In genomic region chr1:27097484-27097917, GRCh38 we compare ENCODE assay signal across 8 cellular contexts. TPM values are rescaled to one million over a fixed set of nuclear protein-coding genes. Genes with fewer than 3 reads are reported as not detected.
DNase-seq lines count a peak whose midpoint lies in the region; ATAC-seq and TF ChIP-seq lines count a peak whose summit lies in the region.

No MANE protein-coding gene starts in this region.

- H3K27ac ChIP-seq in BLaER1 (no peak overlapping the region), lung (ENCODE audit: low read depth in 1 of 2, low read length in 1 of 2) (no peak overlapping the region)

- H3K36me3 Mint-ChIP-seq in activated CD4-positive, alpha-beta T cell treated with anti-CD3 and anti-CD28 coated beads, Interleukin-2, amount 10 ng/mL, durations not matched to agents 7 days and 5 days (ENCODE audit: low read depth) = no peaks in the 10 kb centered on the region

- H3K4me3 Mint-ChIP-seq in activated CD4-positive, alpha-beta T cell treated with anti-CD3 and anti-CD28 coated beads, Interleukin-2, amount 10 ng/mL, durations not matched to agents 7 days and 5 days = no peak overlapping the region

- ATAC-seq in lung (ENCODE audit: insufficient read depth, low FRiP score) = peak; percentile 82
- ATAC-seq in GM21423 (IDR thresholded peaks at IDR 0.05; ENCODE audit: unreplicated experiment) = no peak

- no peaks in the 10 kb centered on the region for H3K9me3 Mint-ChIP-seq in activated CD4-positive, alpha-beta T cell treated with anti-CD3 and anti-CD28 coated beads, Interleukin-2, amount 10 ng/mL, durations not matched to agents 7 days and 5 days

- DNase-seq in H4 (ENCODE audit: low spot score) = peak; percentile 67
- peak; percentile 72 for DNase-seq in NCI-H510A treated with DMSO at 0.1 percent for 48 hours (lab: John Stamatoyannopoulos, UW)
- DNase-seq in activated CD4-positive, alpha-beta T cell treated with anti-CD3 and anti-CD28 coated beads, Interleukin-2, amount 10 ng/mL, durations not matched to agents 7 days and 5 days = peak; percentile 79
- DNase-seq in dermis microvascular lymphatic vessel endothelial cell (ENCODE audit: low read depth in 2 of 2) = peak; percentile 25 to 56
- peak; percentile 89 for DNase-seq in lung (ENCODE audit: low spot score)
- DNase-seq in stimulated activated CD8-positive, alpha-beta memory T cell treated with anti-CD3 and anti-CD28 coated beads, Interleukin-15, amount 100 ng/mL, for 4 hours (ENCODE audit: low read depth in 2 of 2) = peak; percentile 33

- H3K4me2 ChIP-seq in BLaER1 = 0 out of 2 replicates have a peak overlapping the region, but pooled peaks have one; percentile 88

- H3K27ac Mint-ChIP-seq in activated CD4-positive, alpha-beta T cell treated with anti-CD3 and anti-CD28 coated beads, Interleukin-2, amount 10 ng/mL, durations not matched to agents 7 days and 5 days = no peak overlapping the region

- H4K20me1 ChIP-seq in BLaER1 = no peaks in the 10 kb centered on the region

- POLR2A ChIA-PET in activated CD4-positive, alpha-beta T cell treated with anti-CD3 and anti-CD28 coated beads, Interleukin-2, amount 10 ng/mL, durations not matched to agents 7 days and 5 days (lab: Charles Lee) = interaction anchor here (1.3 kb wide), 1 partner anchor 51 kb away, joined by 5 read pairs; no protein-coding TSS in a partner anchor

- 0 to 1% methylated on average over 5 of the region's 5 CpGs for WGBS in lung, 2 donors

- no peaks in the 10 kb centered on the region for H3K27me3 ChIP-seq in BLaER1
- H3K27me3 ChIP-seq in lung (ENCODE audit: control insufficient read depth, insufficient read depth) = no peaks in the 10 kb centered on the region

- peak; percentile 99 for TF ChIP-seq CTCF in lung (IDR thresholded peaks at IDR 0.05; ENCODE audit: control extremely low read depth, extremely low read depth)

- CTCF ChIA-PET in activated CD4-positive, alpha-beta T cell treated with anti-CD3 and anti-CD28 coated beads, Interleukin-2, amount 10 ng/mL, durations not matched to agents 7 days and 5 days (lab: Charles Lee) = interaction anchor here (0.5 to 12.5 kb wide), 11 partner anchors 14 to 404 kb away, joined by 3 to 166 read pairs (median 5); no protein-coding TSS in a partner anchor

- H3K4me1 ChIP-seq in BLaER1 = peaks cover 38% of the 10 kb centered on the region
- peaks cover 8 to 9% of the 10 kb centered on the region in 2 donors for H3K4me1 ChIP-seq in lung (ENCODE audit: control insufficient read depth in 2 of 2, insufficient read depth in 2 of 2, low read length in 2 of 2)

- no peak overlapping the region for H3K9ac ChIP-seq in BLaER1

- no peaks in the 10 kb centered on the region for H3K27me3 Mint-ChIP-seq in activated CD4-positive, alpha-beta T cell treated with anti-CD3 and anti-CD28 coated beads, Interleukin-2, amount 10 ng/mL, durations not matched to agents 7 days and 5 days

- H3K9me3 ChIP-seq in BLaER1 = no peaks in the 10 kb centered on the region
- no peaks in the 10 kb centered on the region for H3K9me3 ChIP-seq in lung (ENCODE audit: control insufficient read depth in 2 of 2, insufficient read depth in 1 of 2, low read length in 1 of 2)

- H3K4me3 ChIP-seq in BLaER1 (no peak overlapping the region), lung (no peak overlapping the region)

- peaks cover 13% of the 10 kb centered on the region for H3K4me1 Mint-ChIP-seq in activated CD4-positive, alpha-beta T cell treated with anti-CD3 and anti-CD28 coated beads, Interleukin-2, amount 10 ng/mL, durations not matched to agents 7 days and 5 days

- H3K36me3 ChIP-seq in BLaER1 = no peaks in the 10 kb centered on the region
- H3K36me3 ChIP-seq in lung (ENCODE audit: control insufficient read depth in 2 of 2, insufficient read depth in 2 of 2, low read length in 2 of 2) = peaks cover 0 to 22% of the 10 kb centered on the region in 2 donors

RNA-seq across cellular contexts. Expression of gene SLC9A1, which starts 57.4 kb away (rescaled TPM):
- total RNA-seq in H4 (2014; rRNA removed; shearing (Covaris generic)) = 1.6 and 5.2 TPM in 2 replicates
- total RNA-seq in activated CD4-positive, alpha-beta T cell treated with anti-CD3 and anti-CD28 coated beads, Interleukin-2, amount 10 ng/mL, durations not matched to agents 7 days and 5 days = 10 to 100 TPM; 24.8 to 32.4 TPM
- total RNA-seq in dermis microvascular lymphatic vessel endothelial cell (3.9 and 6.8 TPM in 2 replicates), lung (10 to 100 TPM; 19.3 to 48.0 TPM)
- 10 to 100 TPM; 19.7 to 29.6 TPM for polyA plus RNA-seq in lung

Comparison
In these comparisons a context has a peak if more than half of its experiments do, and no peak if none do; other contexts are left out.
1. DNase-seq: peak in every context shown above with its lines; median percentile 89 in lung; 79 in activated CD4-positive, alpha-beta T cell treated with anti-CD3 and anti-CD28 coated beads, Interleukin-2, amount 10 ng/mL, durations not matched to agents 7 days and 5 days; 72 in NCI-H510A treated with DMSO at 0.1 percent for 48 hours; 67 in H4; 40 in dermis microvascular lymphatic vessel endothelial cell; 33 in stimulated activated CD8-positive, alpha-beta memory T cell treated with anti-CD3 and anti-CD28 coated beads, Interleukin-15, amount 100 ng/mL, for 4 hours.